24 cellular contexts compared by ENCODE assay signal in the genomic region with DNA sequence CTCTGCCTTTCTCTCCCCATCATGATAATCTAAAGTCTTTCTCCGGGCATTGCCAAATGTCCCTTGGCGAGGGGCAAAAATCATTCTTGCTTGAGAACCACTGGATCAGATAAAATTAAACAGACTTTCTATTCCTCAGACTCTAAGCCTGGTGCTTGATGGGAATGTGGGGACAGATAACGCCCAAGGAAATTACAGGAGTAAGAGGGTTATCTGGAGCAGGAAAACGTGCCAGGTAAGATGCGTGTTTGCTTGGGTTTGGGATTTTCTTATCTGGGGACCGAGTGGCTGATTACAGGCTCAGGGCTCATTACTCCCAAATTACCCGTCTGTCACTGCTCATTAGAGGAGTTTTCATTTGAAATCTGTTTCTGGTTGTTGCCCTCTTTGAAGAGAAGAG.
"Had no signal": no experiment of that assay in that cellular context is flagged by ENCODE, and none has a peak within 500 bp of the region (broad histone marks: within the 10 kb centered on the region; RNA-seq: fewer than 3 reads in every experiment).

No MANE protein-coding gene starts in this region.

- H3K9me3 Mint-ChIP-seq: memory B cell; natural killer cell treated with Interleukin-12 subunit alpha and Interleukin-12 subunit beta and Interleukin-15 and Interleukin-18, amount 100 ng/mL, for 72 hours had no signal

- H3K4me1 ChIP-seq: esophagus squamous epithelium, gastroesophageal sphincter, left ventricle myocardium inferior, lower lobe of right lung, right atrium auricular region, sigmoid colon, testis, tibial nerve, upper lobe of right lung, vagina had no signal

- H3K36me3 ChIP-seq: esophagus squamous epithelium, gastroesophageal sphincter, left ventricle myocardium inferior, lower lobe of right lung, right atrium auricular region, sigmoid colon, tibial nerve, upper lobe of right lung, vagina had no signal

- H3K4me1 Mint-ChIP-seq: stimulated activated naive B cell treated with anti-CD40 and anti-IgM and Interleukin-4, amounts not matched to agents 10 μg/mL and 1 μg/mL and 100 μg/mL, for 72 hours; stimulated activated naive CD8-positive, alpha-beta T cell treated with anti-CD3 and anti-CD28 coated beads, Interleukin-15, amount 100 ng/mL, for 72 hours had no signal

- H3K36me3 Mint-ChIP-seq: natural killer cell treated with Interleukin-12 subunit alpha and Interleukin-12 subunit beta and Interleukin-15 and Interleukin-18, amount 100 ng/mL, for 72 hours; stimulated activated naive B cell treated with anti-CD40 and anti-IgM and Interleukin-4, amounts not matched to agents 10 μg/mL and 1 μg/mL and 100 μg/mL, for 72 hours had no signal

- DNase-seq: effector memory CD4-positive, alpha-beta T cell; esophagus squamous epithelium; foreskin fibroblast; kidney; left cardiac atrium; left ventricle myocardium inferior; lower lobe of right lung; midbrain; posterior cingulate gyrus; sigmoid colon; stimulated activated CD4-positive, alpha-beta T cell treated with anti-CD3 and anti-CD28 coated beads, Interleukin-2, amount 100 ng/mL, for 24 hours; stimulated activated CD4-positive, alpha-beta T cell treated with anti-CD3 and anti-CD28 coated beads, Interleukin-4, amount 100 ng/mL, for 4 hours; stimulated activated naive B cell treated with anti-CD40 and anti-IgM and Interleukin-4, amounts not matched to agents 10 μg/mL and 1 μg/mL and 100 μg/mL, for 72 hours; stimulated activated naive CD8-positive, alpha-beta T cell treated with anti-CD3 and anti-CD28 coated beads, Interleukin-15, amount 100 ng/mL, for 72 hours; testis; upper lobe of right lung had no signal

- H3K27ac ChIP-seq: epithelial cell of prostate, esophagus squamous epithelium, gastroesophageal sphincter, left ventricle myocardium inferior, lower lobe of right lung, right atrium auricular region, sigmoid colon, skin epidermis, testis, tibial nerve, upper lobe of right lung, vagina had no signal

- H3K27me3 ChIP-seq: esophagus squamous epithelium, gastroesophageal sphincter, right atrium auricular region, sigmoid colon, testis, upper lobe of right lung, vagina had no signal

- H3K4me3 Mint-ChIP-seq: memory B cell; natural killer cell treated with Interleukin-12 subunit alpha and Interleukin-12 subunit beta and Interleukin-15 and Interleukin-18, amount 100 ng/mL, for 72 hours; stimulated activated naive B cell treated with anti-CD40 and anti-IgM and Interleukin-4, amounts not matched to agents 10 μg/mL and 1 μg/mL and 100 μg/mL, for 72 hours; stimulated activated naive CD8-positive, alpha-beta T cell treated with anti-CD3 and anti-CD28 coated beads, Interleukin-15, amount 100 ng/mL, for 72 hours had no signal

- H3K27ac Mint-ChIP-seq: memory B cell; natural killer cell treated with Interleukin-12 subunit alpha and Interleukin-12 subunit beta and Interleukin-15 and Interleukin-18, amount 100 ng/mL, for 72 hours; stimulated activated naive B cell treated with anti-CD40 and anti-IgM and Interleukin-4, amounts not matched to agents 10 μg/mL and 1 μg/mL and 100 μg/mL, for 72 hours; stimulated activated naive CD8-positive, alpha-beta T cell treated with anti-CD3 and anti-CD28 coated beads, Interleukin-15, amount 100 ng/mL, for 72 hours had no signal

- ATAC-seq: gastroesophageal sphincter; left cardiac atrium; lower lobe of right lung; stimulated activated naive B cell treated with anti-CD40 and anti-IgM and Interleukin-4, amounts not matched to agents 10 μg/mL and 1 μg/mL and 100 μg/mL, for 72 hours; stimulated activated naive CD8-positive, alpha-beta T cell treated with anti-CD3 and anti-CD28 coated beads, Interleukin-15, amount 100 ng/mL, for 72 hours; upper lobe of right lung had no signal

- H3K9me3 ChIP-seq: esophagus squamous epithelium, gastroesophageal sphincter, left ventricle myocardium inferior, lower lobe of right lung, right atrium auricular region, testis, upper lobe of right lung, vagina had no signal

- H3K4me3 ChIP-seq: esophagus squamous epithelium, gastroesophageal sphincter, left ventricle myocardium inferior, lower lobe of right lung, right atrium auricular region, sigmoid colon, skin epidermis, testis, tibial nerve, upper lobe of right lung, vagina had no signal
